ENCODE assay signal across 19 cellular contexts in the genomic region with DNA sequence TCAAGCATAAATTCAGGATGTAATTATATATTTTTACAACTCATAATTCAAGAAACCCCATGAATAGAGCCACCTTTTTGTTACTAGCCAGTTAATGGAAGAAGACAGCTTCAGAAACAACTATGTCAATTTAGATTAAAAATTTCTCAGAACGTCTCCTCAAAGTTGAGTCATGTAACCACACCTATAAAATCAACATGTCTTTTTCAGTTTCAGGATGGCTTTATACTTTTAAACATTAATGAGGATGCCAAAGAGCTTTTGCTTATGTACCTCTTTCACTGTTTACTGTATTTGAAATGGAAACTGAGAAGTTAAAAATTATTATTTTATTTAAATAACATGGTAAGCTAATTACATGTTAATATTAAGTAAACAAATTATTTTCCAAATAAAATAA.
"Had no signal": no experiment of that assay in that cellular context is flagged by ENCODE, and none has a peak within 500 bp of the region (broad histone marks: within the 10 kb centered on the region; RNA-seq: fewer than 3 reads in every experiment).

No MANE protein-coding gene starts in this region.

- FAIRE-seq: small intestine had no signal

- ATAC-seq: activated naive CD8-positive, alpha-beta T cell treated with anti-CD3 and anti-CD28 coated beads, Interleukin-2, amount 50 U/mL, for 24 hours; activated T-helper 17 cell treated with anti-CD3 and anti-CD28 coated beads, Interleukin-2, amount 50 U/mL, for 72 hours; gastrocnemius medialis; heart right ventricle; left colon; right cardiac atrium had no signal

- DNase-seq: activated CD4-positive, alpha-beta T cell treated with anti-CD3 and anti-CD28 coated beads for 1 hour; activated CD4-positive, alpha-beta T cell treated with anti-CD3 and anti-CD28 coated beads, Interleukin-2, amount 50 U/mL, for 4 hours; activated naive CD4-positive, alpha-beta T cell treated with Interleukin-2 at 50 U/mL for 16 hours; activated naive CD8-positive, alpha-beta T cell treated with anti-CD3 and anti-CD28 coated beads, Interleukin-2, amount 50 U/mL, for 24 hours; aorta; cerebellar nuclear complex; effector memory CD4-positive, alpha-beta T cell; gastrocnemius medialis; heart right ventricle; left colon; midbrain; small intestine; stimulated activated CD4-positive, alpha-beta T cell treated with anti-CD3 and anti-CD28 coated beads, Interleukin-4, amount 100 ng/mL, for 24 hours; stimulated activated CD8-positive, alpha-beta memory T cell treated with anti-CD3 and anti-CD28 coated beads, Interleukin-4, amount 100 ng/mL, for 48 hours; stimulated activated naive CD4-positive, alpha-beta T cell treated with Interleukin-2 at 50 U/mL for 16 hours; substantia nigra; transverse colon had no signal
